14 cellular contexts compared by ENCODE assay signal in genomic region chr14:104326848-104327247, GRCh38.
DNase-seq lines count a peak whose midpoint lies in the region; TF ChIP-seq lines count a peak whose summit lies in the region.
"Had no signal": no experiment of that assay in that cellular context is flagged by ENCODE, and none has a peak within 500 bp of the region (broad histone marks: within the 10 kb centered on the region; RNA-seq: fewer than 3 reads in every experiment).

No MANE protein-coding gene starts in this region.

- no peak overlapping the region for H3K4me3 Mint-ChIP-seq in osteocyte (ENCODE audit: unreplicated experiment)
- H3K4me3 Mint-ChIP-seq in activated CD4-positive, alpha-beta memory T cell treated with anti-CD3 and anti-CD28 coated beads, Interleukin-2, amount 10 ng/mL, durations not matched to agents 7 days and 5 days: no peak overlapping the region

- H3K9me3 Mint-ChIP-seq in osteocyte (ENCODE audit: unreplicated experiment): peaks cover 19% of the 10 kb centered on the region
- H3K9me3 Mint-ChIP-seq in activated CD4-positive, alpha-beta memory T cell treated with anti-CD3 and anti-CD28 coated beads, Interleukin-2, amount 10 ng/mL, durations not matched to agents 7 days and 5 days: peaks cover 7% of the 10 kb centered on the region

- POLR2A ChIA-PET in activated CD4-positive, alpha-beta memory T cell treated with anti-CD3 and anti-CD28 coated beads, Interleukin-2, amount 10 ng/mL, durations not matched to agents 7 days and 5 days (lab: Charles Lee): no interaction called here

- no peaks in the 10 kb centered on the region for H3K27me3 ChIP-seq in H7 (ENCODE audit: control insufficient read depth, insufficient read depth, low read length)

- no peaks in the 10 kb centered on the region for H3K36me3 Mint-ChIP-seq in osteocyte (ENCODE audit: unreplicated experiment)
- no peaks in the 10 kb centered on the region for H3K36me3 Mint-ChIP-seq in activated CD4-positive, alpha-beta memory T cell treated with anti-CD3 and anti-CD28 coated beads, Interleukin-2, amount 10 ng/mL, durations not matched to agents 7 days and 5 days (ENCODE audit: low read depth)

- no peaks in the 10 kb centered on the region for H3K36me3 ChIP-seq in H7 (replicated peaks; ENCODE audit: control insufficient read depth, insufficient read depth, low read length)

- H3K4me1 Mint-ChIP-seq in osteocyte (ENCODE audit: unreplicated experiment): no peaks in the 10 kb centered on the region
- no peaks in the 10 kb centered on the region for H3K4me1 Mint-ChIP-seq in activated CD4-positive, alpha-beta memory T cell treated with anti-CD3 and anti-CD28 coated beads, Interleukin-2, amount 10 ng/mL, durations not matched to agents 7 days and 5 days

- H3K27me3 Mint-ChIP-seq in osteocyte (ENCODE audit: unreplicated experiment): no peaks in the 10 kb centered on the region
- H3K27me3 Mint-ChIP-seq in activated CD4-positive, alpha-beta memory T cell treated with anti-CD3 and anti-CD28 coated beads, Interleukin-2, amount 10 ng/mL, durations not matched to agents 7 days and 5 days: no peaks in the 10 kb centered on the region

- peak; percentile 6 for DNase-seq in activated CD4-positive, alpha-beta T cell treated with anti-CD3 and anti-CD28 coated beads for 1 hour
- DNase-seq in activated CD4-positive, alpha-beta T cell treated with anti-CD3 and anti-CD28 coated beads for 4 hours: no peak
- DNase-seq in H7: peak; percentile 30
- peak; percentile 29 for DNase-seq in ecto neural progenitor cell (ENCODE audit: low spot score)
- peak; percentile 48 for DNase-seq in osteocyte (ENCODE audit: extremely low spot score, unreplicated experiment)
- no peak for DNase-seq in GM03348 (ENCODE audit: low spot score)
- no peak for DNase-seq in activated effector memory CD4-positive, alpha-beta T cell treated with anti-CD3 and anti-CD28 coated beads, Interleukin-2, amount 50 U/mL, for 16 hours
- DNase-seq in activated CD4-positive, alpha-beta memory T cell treated with anti-CD3 and anti-CD28 coated beads, Interleukin-2, amount 10 ng/mL, durations not matched to agents 7 days and 5 days: no peak
- DNase-seq: Calu3, MV-4-11, NCI-H1436, NCI-H2227 treated with DMSO at 0.1 percent for 48 hours, NCI-H82 had no signal

- H3K27ac Mint-ChIP-seq in osteocyte (ENCODE audit: unreplicated experiment): no peak overlapping the region
- H3K27ac Mint-ChIP-seq in activated CD4-positive, alpha-beta memory T cell treated with anti-CD3 and anti-CD28 coated beads, Interleukin-2, amount 10 ng/mL, durations not matched to agents 7 days and 5 days: no peak overlapping the region

- no peak overlapping the region for H3K4me3 ChIP-seq in H7 (ENCODE audit: insufficient read depth, low read depth, low read length)
- H3K4me3 ChIP-seq: A549 had no signal

- no peak for TF ChIP-seq CTCF in osteocyte (IDR thresholded peaks at IDR 0.05)

- CTCF ChIA-PET in activated CD4-positive, alpha-beta memory T cell treated with anti-CD3 and anti-CD28 coated beads, Interleukin-2, amount 10 ng/mL, durations not matched to agents 7 days and 5 days (lab: Charles Lee): no interaction called here

Comparison
In these comparisons a context has a peak if more than half of its experiments do, and no peak if none do; other contexts are left out.
1. DNase-seq: peak in activated CD4-positive, alpha-beta T cell treated with anti-CD3 and anti-CD28 coated beads for 1 hour (single experiment), H7 (single experiment), ecto neural progenitor cell (single experiment) and osteocyte (single experiment); none in activated CD4-positive, alpha-beta T cell treated with anti-CD3 and anti-CD28 coated beads for 4 hours (0 of 2), GM03348 (single experiment), activated effector memory CD4-positive, alpha-beta T cell treated with anti-CD3 and anti-CD28 coated beads, Interleukin-2, amount 50 U/mL, for 16 hours (single experiment) and activated CD4-positive, alpha-beta memory T cell treated with anti-CD3 and anti-CD28 coated beads, Interleukin-2, amount 10 ng/mL, durations not matched to agents 7 days and 5 days (single experiment).